In genomic region chr15:30923429-30923828, GRCh38 we compare ENCODE assay signal across 10 cellular contexts. TPM values are rescaled to one million over a fixed set of nuclear protein-coding genes. Genes with fewer than 3 reads are reported as not detected.
DNase-seq lines count a peak whose midpoint lies in the region; FAIRE-seq and TF ChIP-seq lines count a peak whose summit lies in the region.
"Had no signal": no experiment of that assay in that cellular context is flagged by ENCODE, and none has a peak within 500 bp of the region (broad histone marks: within the 10 kb centered on the region; RNA-seq: fewer than 3 reads in every experiment).

No MANE protein-coding gene starts in this region.

- H3K36me3 ChIP-seq in mucosa of stomach (ENCODE audit: control insufficient read depth, insufficient read depth, low read length) (peaks cover 10% of the 10 kb centered on the region), thyroid gland (peaks cover 15 to 19% of the 10 kb centered on the region in 2 donors)

- H3K4me1 ChIP-seq in mucosa of stomach (ENCODE audit: control insufficient read depth, insufficient read depth, low read length) (peaks cover 23% of the 10 kb centered on the region), thyroid gland (peaks cover 43 to 46% of the 10 kb centered on the region in 2 donors)

- H3K4me3 ChIP-seq in mucosa of stomach (ENCODE audit: low read length) (no peak overlapping the region), thyroid gland (replicated peaks in 1 of 3) (no peak overlapping the region)

- H3K9ac ChIP-seq in mucosa of stomach (ENCODE audit: low read length), result peak overlapping the region; percentile 9

- peak in 1 of 2 donors; percentile 28 for TF ChIP-seq POLR2A in thyroid gland (IDR thresholded peaks at IDR 0.05)
- TF ChIP-seq POLR2A in GM12891 (IDR thresholded peaks at IDR 0.05; ENCODE audit: low read depth, low read length), result no peak

- peak in 47 of 56 donors; percentile 11 to 88 (median 62) for DNase-seq in amygdala (lab: John Stamatoyannopoulos, UW)
- DNase-seq in head of caudate nucleus, result peak; percentile 59 to 91 (median 82)
- peak; percentile 55 to 70 for DNase-seq in thyroid gland
- no peak for DNase-seq in NCI-H226
- DNase-seq in GM12891 (ENCODE audit: insufficient read length, low spot score), result no peak
- no peak for DNase-seq in stimulated activated CD4-positive, alpha-beta T cell treated with anti-CD3 and anti-CD28 coated beads, Interleukin-2, amount 100 ng/mL, for 48 hours
- DNase-seq: NCI-H1092 treated with DMSO at 0.1 percent for 48 hours; NCI-H446 treated with DMSO at 0.1 percent for 48 hours; stimulated activated naive CD4-positive, alpha-beta T cell had no signal

- 25 to 38% methylated on average over 7 of the region's 7 CpGs for WGBS in thyroid gland, 2 donors

- peak overlapping the region; percentile 79 to 89 (median 89) for H3K27ac ChIP-seq in thyroid gland

- no peaks in the 10 kb centered on the region for H3K9me3 ChIP-seq in mucosa of stomach (ENCODE audit: control insufficient read depth, low read length)
- H3K9me3 ChIP-seq in thyroid gland, result no peaks in the 10 kb centered on the region

- H3K27me3 ChIP-seq in mucosa of stomach (ENCODE audit: control insufficient read depth, insufficient read depth, low read length) (no peaks in the 10 kb centered on the region), thyroid gland (no peaks in the 10 kb centered on the region)

- intact Hi-C loops in head of caudate nucleus (cut with DNase I) (loop anchor here (2.0 kb wide), 1 partner anchor 67 kb away; the partner anchor contains the start of gene MTMR10), thyroid gland (cut with DNase I) (no loop called here)

- no peak for TF ChIP-seq CTCF in thyroid gland (IDR thresholded peaks at IDR 0.05)

- no peak for FAIRE-seq in GM12891 (lab: Jason Lieb, UNC)

TF ChIP-seq in GM12891, 5 proteins besides CTCF, POLR2A, EP300 and RAD21:
- TF ChIP-seq POLR2AphosphoS5 (IDR thresholded peaks at IDR 0.05; ENCODE audit: low read depth, low read length) (no peak), PAX5 (IDR thresholded peaks at IDR 0.05; ENCODE audit: insufficient read depth, low read length, severe bottlenecking) (no peak), TAF1 (IDR thresholded peaks at IDR 0.05; ENCODE audit: low read depth, low read length) (no peak), POU2F2 (IDR thresholded peaks at IDR 0.05; ENCODE audit: low read depth, low read length) (no peak), SPI1 (IDR thresholded peaks at IDR 0.05; ENCODE audit: low read depth, low read length) (no peak)

RNA-seq across cellular contexts. Expression of gene FAN1, which starts 19.7 kb away (rescaled TPM):
- 10 to 100 TPM; 24.9 to 26.6 (median 25.9) TPM for total RNA-seq in thyroid gland
- 8.6 TPM for polyA plus RNA-seq in GM12891 (2012; ENCODE audit: low read depth, missing spikeins)

Comparison
In these comparisons a context has a peak if more than half of its experiments do, and no peak if none do; other contexts are left out.
1. DNase-seq: peak in amygdala (47 of 56), head of caudate nucleus (42 of 42) and thyroid gland (2 of 2); none in NCI-H226 (single experiment), GM12891 (single experiment) and stimulated activated CD4-positive, alpha-beta T cell treated with anti-CD3 and anti-CD28 coated beads, Interleukin-2, amount 100 ng/mL, for 48 hours (0 of 2).